ENCODE assay signal across 6 cellular contexts in genomic region chr6:169702640-169703246, GRCh38. TPM values are rescaled to one million over a fixed set of nuclear protein-coding genes. Genes with fewer than 3 reads are reported as not detected.
DNase-seq lines count a peak whose midpoint lies in the region; ATAC-seq, FAIRE-seq and TF ChIP-seq lines count a peak whose summit lies in the region.

No MANE protein-coding gene starts in this region.

- H3K9ac ChIP-seq in MM.1S (ENCODE audit: low read length) (peak overlapping the region; percentile 79), astrocyte (ENCODE audit: low read length) (peak overlapping the region; percentile 95)

- intact Hi-C loops in left ventricle myocardium superior (cut with micrococcal nuclease) = no loop called here
- intact Hi-C loops in natural killer cell (cut with micrococcal nuclease) = loop anchor here (1.0 to 10.0 kb wide), 5 partner anchors 21 to 882 kb away; partner anchors contain the start of genes DYNLT2, ERMARD, PDCD2 and PSMB1

- H4K20me1 ChIP-seq in MM.1S (ENCODE audit: insufficient read depth, low read length) (no peaks in the 10 kb centered on the region), astrocyte (ENCODE audit: insufficient read depth, low read length) (peaks cover 28% of the 10 kb centered on the region)

- H3K36me3 ChIP-seq in cardiac muscle cell (peaks cover 14% of the 10 kb centered on the region), MM.1S (replicated peaks; ENCODE audit: insufficient read depth, low read length) (no peaks in the 10 kb centered on the region), astrocyte (ENCODE audit: insufficient read depth, low read length) (peaks cover 7% of the 10 kb centered on the region)

- H3K27me3 ChIP-seq in cardiac muscle cell = no peaks in the 10 kb centered on the region
- H3K27me3 ChIP-seq in MM.1S (replicated peaks; ENCODE audit: insufficient read depth, low read length) = no peaks in the 10 kb centered on the region
- H3K27me3 ChIP-seq in astrocyte (ENCODE audit: insufficient read depth, low read length) = no peaks in the 10 kb centered on the region

- peak overlapping the region; percentile 89 for H3K27ac Mint-ChIP-seq in astrocyte (ENCODE audit: unreplicated experiment)
- peak overlapping the region; percentile 91 to 94 for H3K27ac Mint-ChIP-seq in natural killer cell

- H3K4me3 Mint-ChIP-seq in astrocyte (ENCODE audit: unreplicated experiment) (peak overlapping the region; percentile 92), natural killer cell (peak overlapping the region; percentile 91)

- H3K27ac ChIP-seq in cardiac muscle cell = peak overlapping the region; percentile 89
- H3K27ac ChIP-seq in MM.1S (ENCODE audit: low read length) = peak overlapping the region; percentile 72; the same call in 1 of the 2 replicates
- H3K27ac ChIP-seq in astrocyte (ENCODE audit: low read depth, low read length) = peak overlapping the region; percentile 87

- H3K4me2 ChIP-seq in MM.1S (ENCODE audit: low read depth, low read length) (peak overlapping the region; percentile 66), astrocyte (ENCODE audit: low read length) (peak overlapping the region; percentile 86)

- H3K4me1 ChIP-seq in cardiac muscle cell (ENCODE audit: low read depth) (peaks cover 20% of the 10 kb centered on the region), MM.1S (ENCODE audit: low read length) (0 out of 2 replicates have a peak, but pooled peaks cover 3% of the 10 kb centered on the region), astrocyte (ENCODE audit: insufficient read depth, low read length) (peaks cover 30% of the 10 kb centered on the region)

- H3K27me3 Mint-ChIP-seq in astrocyte (ENCODE audit: low read depth, unreplicated experiment) (no peaks in the 10 kb centered on the region), natural killer cell (ENCODE audit: low read depth in 2 of 2) (no peaks in the 10 kb centered on the region)

- H2AFZ ChIP-seq in MM.1S (ENCODE audit: low read length) (0 out of 2 replicates have a peak overlapping the region, but pooled peaks have one; percentile 51), astrocyte (ENCODE audit: low read depth, low read length) (peak overlapping the region; percentile 76)

- DNase-seq in cardiac muscle cell (ENCODE audit: low read depth in 1 of 2, low spot score in 1 of 2) (peak in 1 of 2 donors; percentile 19), left ventricle myocardium superior (no peak), MM.1S (peak; percentile 12), astrocyte (ENCODE audit: low read depth) (no peak), natural killer cell (peak; percentile 53), AG08396 (ENCODE audit: low spot score) (no peak)

- H3K79me2 ChIP-seq in MM.1S (ENCODE audit: low read length) (peaks cover 22% of the 10 kb centered on the region), astrocyte (ENCODE audit: insufficient read depth, low read length) (peaks cover 68% of the 10 kb centered on the region)

- ATAC-seq in left ventricle myocardium superior (no peak), natural killer cell (peak in 2 of 3 donors; percentile 6 to 8)

- H3K9me3 Mint-ChIP-seq in astrocyte (ENCODE audit: unreplicated experiment) = no peaks in the 10 kb centered on the region
- H3K9me3 Mint-ChIP-seq in natural killer cell = no peaks in the 10 kb centered on the region

- TF ChIP-seq CTCF in cardiac muscle cell (IDR thresholded peaks at IDR 0.05; ENCODE audit: low read depth, low read length) (no peak), MM.1S (IDR thresholded peaks at IDR 0.05; ENCODE audit: low read length) (no peak), astrocyte (IDR thresholded peaks at IDR 0.05; ENCODE audit: insufficient read depth, low read depth, low read length) (no peak), natural killer cell (IDR thresholded peaks at IDR 0.05) (no peak)

- no peaks in the 10 kb centered on the region for H3F3A ChIP-seq in MM.1S (ENCODE audit: insufficient read depth, low read length)

- H3K9me3 ChIP-seq in cardiac muscle cell (ENCODE audit: low read depth) (no peaks in the 10 kb centered on the region), MM.1S (replicated peaks; ENCODE audit: insufficient read depth, low read length) (no peaks in the 10 kb centered on the region), astrocyte (ENCODE audit: insufficient read depth, low read depth, low read length) (no peaks in the 10 kb centered on the region)

- H3K4me1 Mint-ChIP-seq in astrocyte (ENCODE audit: low read depth, unreplicated experiment) (peaks cover 26% of the 10 kb centered on the region), natural killer cell (peaks cover 18 to 43% of the 10 kb centered on the region in 2 donors)

- H3K9me2 ChIP-seq in MM.1S (replicated peaks; ENCODE audit: insufficient read depth, low read length) = no peaks in the 10 kb centered on the region

- FAIRE-seq in astrocyte (lab: Jason Lieb, UNC) = no peak

- peaks cover 2% of the 10 kb centered on the region for H3K36me3 Mint-ChIP-seq in astrocyte (ENCODE audit: low read depth, unreplicated experiment)
- no peaks in the 10 kb centered on the region for H3K36me3 Mint-ChIP-seq in natural killer cell

- H3K4me3 ChIP-seq in cardiac muscle cell = peak overlapping the region; percentile 66
- H3K4me3 ChIP-seq in MM.1S (ENCODE audit: low read length) = peak overlapping the region; percentile 82
- H3K4me3 ChIP-seq in astrocyte (ENCODE audit: insufficient read depth, low read depth, low read length) = peak overlapping the region; percentile 83

RNA-seq across cellular contexts. Expression of gene C6orf120, which starts 0.8 kb away (rescaled TPM):
- total RNA-seq in cardiac muscle cell (53.0 and 58.4 TPM in 2 replicates), left ventricle myocardium superior (13.6 TPM), astrocyte (34.6 and 37.7 TPM in 2 replicates), natural killer cell (10 to 100 TPM; 13.9 to 17.3 (median 16.6) TPM)
- polyA plus RNA-seq in cardiac muscle cell = 27.5 and 46.6 TPM in 2 replicates

RNA-seq across cellular contexts. Expression of gene WDR27, which starts 0.9 kb away (rescaled TPM):
- total RNA-seq in cardiac muscle cell (40.2 and 83.0 TPM in 2 replicates), left ventricle myocardium superior (8.6 TPM), astrocyte (28.7 and 31.2 TPM in 2 replicates), natural killer cell (10 to 100 TPM; 12.7 to 31.0 (median 25.3) TPM)
- 54.4 and 66.8 TPM in 2 replicates for polyA plus RNA-seq in cardiac muscle cell

RNA-seq across cellular contexts. Expression of gene PHF10, which starts 21.6 kb away (rescaled TPM):
- total RNA-seq in cardiac muscle cell = 26.0 and 32.0 TPM in 2 replicates
- 31.5 and 43.3 TPM in 2 replicates for polyA plus RNA-seq in cardiac muscle cell
- total RNA-seq in left ventricle myocardium superior = 62.9 TPM
- total RNA-seq in astrocyte = 28.6 and 30.9 TPM in 2 replicates
- 10 to 100 TPM; 46.5 to 56.5 (median 53.6) TPM for total RNA-seq in natural killer cell

RNA-seq across cellular contexts. Expression of gene DYNLT2, which starts 48.6 kb away (rescaled TPM):
- total RNA-seq in cardiac muscle cell (1.9 and 2.9 TPM in 2 replicates), left ventricle myocardium superior (0.62 TPM), astrocyte (0.53 and 1.0 TPM in 2 replicates), natural killer cell (1 to 10 TPM; 4.0 to 6.8 (median 5.3) TPM)
- polyA plus RNA-seq in cardiac muscle cell = 2.4 and 5.0 TPM in 2 replicates

RNA-seq across cellular contexts. Expression of gene ERMARD, which starts 48.7 kb away (rescaled TPM):
- total RNA-seq in cardiac muscle cell (16.3 and 21.2 TPM in 2 replicates), left ventricle myocardium superior (9.4 TPM), astrocyte (13.1 and 17.5 TPM in 2 replicates), natural killer cell (10 to 100 TPM; 33.9 to 42.2 (median 36.4) TPM)
- 20.9 and 32.4 TPM in 2 replicates for polyA plus RNA-seq in cardiac muscle cell

Comparison
In these comparisons a context has a peak if more than half of its experiments do, and no peak if none do; other contexts are left out.
1. DNase-seq: peak in MM.1S (single experiment) and natural killer cell (single experiment); none in left ventricle myocardium superior (single experiment), astrocyte (single experiment) and AG08396 (single experiment).
2. Peak in every context shown above with its lines, with median percentiles within 50 percentile points of each other: H3K27ac ChIP-seq and H3K4me3 ChIP-seq.